1 cellular context compared by ENCODE assay signal in the genomic region with DNA sequence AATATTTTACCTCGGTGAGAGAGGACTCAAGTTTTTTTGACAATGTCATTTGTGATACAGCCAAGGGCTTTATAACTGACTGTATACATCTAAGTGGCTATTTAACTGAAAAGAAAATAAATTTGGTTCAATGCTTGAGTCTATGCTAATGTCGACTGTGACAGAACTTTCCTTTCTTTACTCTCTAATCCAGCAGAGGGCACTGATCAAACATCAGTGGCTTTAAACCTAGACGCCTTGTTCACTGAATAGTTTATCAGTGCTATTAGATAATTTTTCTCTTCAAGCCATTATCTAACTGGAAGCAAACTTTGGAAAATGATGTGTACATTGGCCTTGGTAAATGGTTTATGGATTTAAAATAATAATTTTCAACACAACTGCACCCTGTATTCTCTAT.
TF ChIP-seq lines count a peak whose summit lies in the region.

No MANE protein-coding gene starts in this region.

TF ChIP-seq in GM23338, 12 proteins besides CTCF, POLR2A, EP300 and RAD21 (continued from another document):
- TF ChIP-seq, protein P1, sequence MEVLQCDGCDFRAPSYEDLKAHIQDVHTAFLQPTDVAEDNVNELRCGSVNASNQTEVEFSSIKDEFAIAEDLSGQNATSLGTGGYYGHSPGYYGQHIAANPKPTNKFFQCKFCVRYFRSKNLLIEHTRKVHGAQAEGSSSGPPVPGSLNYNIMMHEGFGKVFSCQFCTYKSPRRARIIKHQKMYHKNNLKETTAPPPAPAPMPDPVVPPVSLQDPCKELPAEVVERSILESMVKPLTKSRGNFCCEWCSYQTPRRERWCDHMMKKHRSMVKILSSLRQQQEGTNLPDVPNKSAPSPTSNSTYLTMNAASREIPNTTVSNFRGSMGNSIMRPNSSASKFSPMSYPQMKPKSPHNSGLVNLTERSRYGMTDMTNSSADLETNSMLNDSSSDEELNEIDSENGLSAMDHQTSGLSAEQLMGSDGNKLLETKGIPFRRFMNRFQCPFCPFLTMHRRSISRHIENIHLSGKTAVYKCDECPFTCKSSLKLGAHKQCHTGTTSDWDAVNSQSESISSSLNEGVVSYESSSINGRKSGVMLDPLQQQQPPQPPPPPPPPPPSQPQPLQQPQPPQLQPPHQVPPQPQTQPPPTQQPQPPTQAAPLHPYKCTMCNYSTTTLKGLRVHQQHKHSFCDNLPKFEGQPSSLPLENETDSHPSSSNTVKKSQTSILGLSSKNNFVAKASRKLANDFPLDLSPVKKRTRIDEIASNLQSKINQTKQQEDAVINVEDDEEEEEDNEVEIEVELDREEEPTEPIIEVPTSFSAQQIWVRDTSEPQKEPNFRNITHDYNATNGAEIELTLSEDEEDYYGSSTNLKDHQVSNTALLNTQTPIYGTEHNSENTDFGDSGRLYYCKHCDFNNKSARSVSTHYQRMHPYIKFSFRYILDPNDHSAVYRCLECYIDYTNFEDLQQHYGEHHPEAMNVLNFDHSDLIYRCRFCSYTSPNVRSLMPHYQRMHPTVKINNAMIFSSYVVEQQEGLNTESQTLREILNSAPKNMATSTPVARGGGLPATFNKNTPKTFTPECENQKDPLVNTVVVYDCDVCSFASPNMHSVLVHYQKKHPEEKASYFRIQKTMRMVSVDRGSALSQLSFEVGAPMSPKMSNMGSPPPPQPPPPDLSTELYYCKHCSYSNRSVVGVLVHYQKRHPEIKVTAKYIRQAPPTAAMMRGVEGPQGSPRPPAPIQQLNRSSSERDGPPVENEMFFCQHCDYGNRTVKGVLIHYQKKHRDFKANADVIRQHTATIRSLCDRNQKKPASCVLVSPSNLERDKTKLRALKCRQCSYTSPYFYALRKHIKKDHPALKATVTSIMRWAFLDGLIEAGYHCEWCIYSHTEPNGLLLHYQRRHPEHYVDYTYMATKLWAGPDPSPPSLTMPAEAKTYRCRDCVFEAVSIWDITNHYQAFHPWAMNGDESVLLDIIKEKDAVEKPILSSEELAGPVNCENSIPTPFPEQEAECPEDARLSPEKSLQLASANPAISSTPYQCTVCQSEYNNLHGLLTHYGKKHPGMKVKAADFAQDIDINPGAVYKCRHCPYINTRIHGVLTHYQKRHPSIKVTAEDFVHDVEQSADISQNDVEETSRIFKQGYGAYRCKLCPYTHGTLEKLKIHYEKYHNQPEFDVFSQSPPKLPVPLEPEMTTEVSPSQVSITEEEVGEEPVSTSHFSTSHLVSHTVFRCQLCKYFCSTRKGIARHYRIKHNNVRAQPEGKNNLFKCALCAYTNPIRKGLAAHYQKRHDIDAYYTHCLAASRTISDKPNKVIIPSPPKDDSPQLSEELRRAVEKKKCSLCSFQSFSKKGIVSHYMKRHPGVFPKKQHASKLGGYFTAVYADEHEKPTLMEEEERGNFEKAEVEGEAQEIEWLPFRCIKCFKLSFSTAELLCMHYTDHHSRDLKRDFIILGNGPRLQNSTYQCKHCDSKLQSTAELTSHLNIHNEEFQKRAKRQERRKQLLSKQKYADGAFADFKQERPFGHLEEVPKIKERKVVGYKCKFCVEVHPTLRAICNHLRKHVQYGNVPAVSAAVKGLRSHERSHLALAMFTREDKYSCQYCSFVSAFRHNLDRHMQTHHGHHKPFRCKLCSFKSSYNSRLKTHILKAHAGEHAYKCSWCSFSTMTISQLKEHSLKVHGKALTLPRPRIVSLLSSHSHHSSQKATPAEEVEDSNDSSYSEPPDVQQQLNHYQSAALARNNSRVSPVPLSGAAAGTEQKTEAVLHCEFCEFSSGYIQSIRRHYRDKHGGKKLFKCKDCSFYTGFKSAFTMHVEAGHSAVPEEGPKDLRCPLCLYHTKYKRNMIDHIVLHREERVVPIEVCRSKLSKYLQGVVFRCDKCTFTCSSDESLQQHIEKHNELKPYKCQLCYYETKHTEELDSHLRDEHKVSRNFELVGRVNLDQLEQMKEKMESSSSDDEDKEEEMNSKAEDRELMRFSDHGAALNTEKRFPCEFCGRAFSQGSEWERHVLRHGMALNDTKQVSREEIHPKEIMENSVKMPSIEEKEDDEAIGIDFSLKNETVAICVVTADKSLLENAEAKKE (CRISPR knock-in tag; IDR thresholded peaks at IDR 0.05), result no peak
- TF ChIP-seq, protein P2, sequence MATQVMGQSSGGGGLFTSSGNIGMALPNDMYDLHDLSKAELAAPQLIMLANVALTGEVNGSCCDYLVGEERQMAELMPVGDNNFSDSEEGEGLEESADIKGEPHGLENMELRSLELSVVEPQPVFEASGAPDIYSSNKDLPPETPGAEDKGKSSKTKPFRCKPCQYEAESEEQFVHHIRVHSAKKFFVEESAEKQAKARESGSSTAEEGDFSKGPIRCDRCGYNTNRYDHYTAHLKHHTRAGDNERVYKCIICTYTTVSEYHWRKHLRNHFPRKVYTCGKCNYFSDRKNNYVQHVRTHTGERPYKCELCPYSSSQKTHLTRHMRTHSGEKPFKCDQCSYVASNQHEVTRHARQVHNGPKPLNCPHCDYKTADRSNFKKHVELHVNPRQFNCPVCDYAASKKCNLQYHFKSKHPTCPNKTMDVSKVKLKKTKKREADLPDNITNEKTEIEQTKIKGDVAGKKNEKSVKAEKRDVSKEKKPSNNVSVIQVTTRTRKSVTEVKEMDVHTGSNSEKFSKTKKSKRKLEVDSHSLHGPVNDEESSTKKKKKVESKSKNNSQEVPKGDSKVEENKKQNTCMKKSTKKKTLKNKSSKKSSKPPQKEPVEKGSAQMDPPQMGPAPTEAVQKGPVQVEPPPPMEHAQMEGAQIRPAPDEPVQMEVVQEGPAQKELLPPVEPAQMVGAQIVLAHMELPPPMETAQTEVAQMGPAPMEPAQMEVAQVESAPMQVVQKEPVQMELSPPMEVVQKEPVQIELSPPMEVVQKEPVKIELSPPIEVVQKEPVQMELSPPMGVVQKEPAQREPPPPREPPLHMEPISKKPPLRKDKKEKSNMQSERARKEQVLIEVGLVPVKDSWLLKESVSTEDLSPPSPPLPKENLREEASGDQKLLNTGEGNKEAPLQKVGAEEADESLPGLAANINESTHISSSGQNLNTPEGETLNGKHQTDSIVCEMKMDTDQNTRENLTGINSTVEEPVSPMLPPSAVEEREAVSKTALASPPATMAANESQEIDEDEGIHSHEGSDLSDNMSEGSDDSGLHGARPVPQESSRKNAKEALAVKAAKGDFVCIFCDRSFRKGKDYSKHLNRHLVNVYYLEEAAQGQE (IDR thresholded peaks at IDR 0.05; ENCODE audit: unreplicated experiment), result no peak
